Comparison of ENCODE assay signal across 1 cellular context in genomic region chr3:37310666-37311050, GRCh38.
TF ChIP-seq lines count a peak whose summit lies in the region.

No MANE protein-coding gene starts in this region.

TF ChIP-seq in WTC11, 78 proteins besides CTCF, POLR2A, EP300 and RAD21 (continued from another document):
- TF ChIP-seq ZNF281 (CRISPR knock-in tag; IDR thresholded peaks at IDR 0.05) = no peak
- no peak for TF ChIP-seq ATF1 (CRISPR knock-in tag; IDR thresholded peaks at IDR 0.05)
- TF ChIP-seq ZNF416 (CRISPR knock-in tag; IDR thresholded peaks at IDR 0.05) = no peak
- TF ChIP-seq TCF7 (CRISPR knock-in tag; IDR thresholded peaks at IDR 0.05; ENCODE audit: low read depth) = no peak
- TF ChIP-seq SMAD3 (CRISPR knock-in tag; IDR thresholded peaks at IDR 0.05; ENCODE audit: borderline replicate concordance) = no peak
- TF ChIP-seq CREB1 (CRISPR knock-in tag; IDR thresholded peaks at IDR 0.05) = no peak
- TF ChIP-seq NFYB (CRISPR knock-in tag; conservative IDR thresholded peaks at IDR 0.05; ENCODE audit: low read depth) = no peak
- no peak for TF ChIP-seq ZNF671 (CRISPR knock-in tag; IDR thresholded peaks at IDR 0.05)
TF ChIP-seq in WTC11: peak in this region for 0.
